Comparison of ENCODE assay signal across 1 cellular context in genomic region chr9:96854877-96855273, GRCh38.
TF ChIP-seq lines count a peak whose summit lies in the region.

No MANE protein-coding gene starts in this region.

TF ChIP-seq in GM23338, 12 proteins besides CTCF, POLR2A, EP300 and RAD21 (continued from another document):
- no peak for TF ChIP-seq ZNF462 (CRISPR knock-in tag; IDR thresholded peaks at IDR 0.05)
